ENCODE assay signal across 12 cellular contexts in genomic region chr15:48603123-48603500, GRCh38. TPM values are rescaled to one million over a fixed set of nuclear protein-coding genes. Genes with fewer than 3 reads are reported as not detected.
A peak's percentile ranks its signal among the peaks of the same experiment; 100 is the strongest.
DNase-seq lines count a peak whose midpoint lies in the region; ATAC-seq and TF ChIP-seq lines count a peak whose summit lies in the region.
"Had no signal": no experiment of that assay in that cellular context is flagged by ENCODE, and none has a peak within 500 bp of the region (broad histone marks: within the 10 kb centered on the region; RNA-seq: fewer than 3 reads in every experiment).

No MANE protein-coding gene starts in this region.

- no peaks in the 10 kb centered on the region for H4K20me1 ChIP-seq in IMR-90 (ENCODE audit: insufficient read depth, low read length)

- H3K4me1 ChIP-seq in IMR-90 (ENCODE audit: control insufficient read depth, insufficient read depth, low read length) (peaks cover 17% of the 10 kb centered on the region), thoracic aorta (ENCODE audit: control insufficient read depth in 1 of 2, low read depth in 2 of 2) (peaks cover 21 to 44% of the 10 kb centered on the region in 2 donors)
- H3K4me1 ChIP-seq: Peyer's patch had no signal

- H4K91ac ChIP-seq in IMR-90 (ENCODE audit: insufficient read depth, low read depth, low read length): peak overlapping the region; percentile 93

- H3K23ac ChIP-seq in IMR-90 (ENCODE audit: low read depth, low read length): peak overlapping the region; percentile 98

- WGBS in IMR-90 (ENCODE audit: extremely low coverage in 2 of 2, insufficient read length in 1 of 2), 2 experiments: 40% methylated on average over 1 of the region's 6 CpGs; no CpG with 5 or more reads in 1 of the 2 experiments

- H3K14ac ChIP-seq in IMR-90 (replicated peaks; ENCODE audit: low read depth, low read length): peak overlapping the region; percentile 99

- no TSS peak for BruUV-seq in IMR-90 (replicated peaks; lab: Mats Ljungman, UMichigan)

- H3K9me3 ChIP-seq in IMR-90 (ENCODE audit: control insufficient read depth, insufficient read depth, low read length): no peaks in the 10 kb centered on the region
- H3K9me3 ChIP-seq in thoracic aorta: no peaks in the 10 kb centered on the region
- H3K9me3 ChIP-seq: Peyer's patch had no signal

- peak overlapping the region; percentile 99 for H2BK5ac ChIP-seq in IMR-90 (ENCODE audit: low read depth, low read length, poor library complexity, severe bottlenecking)

- peaks cover 19% of the 10 kb centered on the region for H3K36me3 ChIP-seq in IMR-90 (ENCODE audit: control insufficient read depth, insufficient read depth, low read length)
- peaks cover 5% of the 10 kb centered on the region for H3K36me3 ChIP-seq in thoracic aorta
- H3K36me3 ChIP-seq: Peyer's patch had no signal

- H3K4me2 ChIP-seq in IMR-90 (ENCODE audit: low read depth, low read length): peak overlapping the region; percentile 46; the same call in 1 of the 2 replicates

- H2BK120ac ChIP-seq in IMR-90 (ENCODE audit: low read depth, low read length): peak overlapping the region; percentile 97

- intact Hi-C loops in IMR-90 (cut with micrococcal nuclease): no loop called here

- TF ChIP-seq RAD21 in IMR-90 (IDR thresholded peaks at IDR 0.05; ENCODE audit: low read length): peak; percentile 15; the same call in 1 of the 2 replicates

- peak overlapping the region; percentile 64; the same call in 1 of the 2 replicates for H4K5ac ChIP-seq in IMR-90 (ENCODE audit: low read depth, low read length)

- no peak overlapping the region for H2AK9ac ChIP-seq in IMR-90 (replicated peaks; ENCODE audit: low read depth, low read length, poor library complexity)

- H3K27me3 ChIP-seq in IMR-90 (ENCODE audit: control insufficient read depth, insufficient read depth, low read length) (no peaks in the 10 kb centered on the region), thoracic aorta (replicated peaks; ENCODE audit: insufficient read depth) (no peaks in the 10 kb centered on the region)
- H3K27me3 ChIP-seq: Peyer's patch had no signal

- peak overlapping the region; percentile 36 to 94 for H4K8ac ChIP-seq in IMR-90 (ENCODE audit: low read depth in 2 of 2, low read length in 2 of 2)

- in situ Hi-C loops in IMR-90 (cut with MboI; ENCODE audit: low sequenced_read_pairs): no loop called here
- in situ Hi-C loops in astrocyte of the spinal cord (cut with HindIII; ENCODE audit: low sequenced_read_pairs): no loop called here

- peaks cover 27% of the 10 kb centered on the region for H3K9me1 ChIP-seq in IMR-90 (ENCODE audit: insufficient read depth, low read length)

- peaks cover 45 to 80% of the 10 kb centered on the region in 2 experiments for H3K79me1 ChIP-seq in IMR-90 (ENCODE audit: low read depth in 1 of 2, low read length in 2 of 2)

- H2BK20ac ChIP-seq in IMR-90 (ENCODE audit: low read depth, low read length): peak overlapping the region; percentile 96

- ATAC-seq in IMR-90 (ENCODE audit: low read depth) (no peak), thoracic aorta (ENCODE audit: insufficient number of reproducible peaks, low FRiP score, low read depth) (no peak)
- ATAC-seq: CD8-positive, alpha-beta T cell; stimulated activated naive CD8-positive, alpha-beta T cell treated with anti-CD3 and anti-CD28 coated beads, Interleukin-15, amount 100 ng/mL, for 72 hours had no signal

- TF ChIP-seq POLR2A in IMR-90 (IDR thresholded peaks at IDR 0.05; ENCODE audit: low read depth, low read length): no peak

- H3K4me3 ChIP-seq in IMR-90 (ENCODE audit: insufficient read depth, low read depth, low read length): no peak overlapping the region
- no peak overlapping the region for H3K4me3 ChIP-seq in astrocyte of the spinal cord (ENCODE audit: low read depth, low read length)
- H3K4me3 ChIP-seq in thoracic aorta: peak overlapping the region; percentile 52
- H3K4me3 ChIP-seq: Peyer's patch had no signal

- H3K27ac ChIP-seq in IMR-90 (ENCODE audit: insufficient read depth, low read length) (peak overlapping the region; percentile 95), thoracic aorta (peak overlapping the region; percentile 68 to 83)

- H3K56ac ChIP-seq in IMR-90 (ENCODE audit: extremely low read depth, insufficient read depth, low read length): peak overlapping the region; percentile 73

- CTCF ChIA-PET in IMR-90 (lab: Yijun Ruan, JAX): no interaction called here

- peak overlapping the region; percentile 48 for H3K9ac ChIP-seq in IMR-90 (ENCODE audit: low read depth, low read length)

- peak overlapping the region; percentile 88 for H3K18ac ChIP-seq in IMR-90 (ENCODE audit: low read depth, low read length)

- H2BK15ac ChIP-seq in IMR-90 (ENCODE audit: low read depth, low read length): peak overlapping the region; percentile 98

- POLR2A ChIA-PET in IMR-90 (lab: Charles Lee; ENCODE audit: unreplicated experiment): no interaction called here

- TF ChIP-seq CTCF in IMR-90 (conservative IDR thresholded peaks at IDR 0.05; ENCODE audit: low read depth, low read length): no peak
- TF ChIP-seq CTCF in astrocyte of the spinal cord (IDR thresholded peaks at IDR 0.05; ENCODE audit: low read depth, low read length): no peak
- TF ChIP-seq CTCF in thoracic aorta (IDR thresholded peaks at IDR 0.05): no peak

- no peak overlapping the region for H2AFZ ChIP-seq in IMR-90 (replicated peaks; ENCODE audit: low read length, poor library complexity)

- dilution Hi-C loops in IMR-90 (cut with HindIII; ENCODE audit: low sequenced_read_pairs, unreplicated experiment): no loop called here

- H2AK5ac ChIP-seq in IMR-90 (ENCODE audit: low read depth, low read length): peak overlapping the region; percentile 99

- DNase-seq in IMR-90 (no peak), astrocyte of the spinal cord (ENCODE audit: low read depth, low spot score) (peak; percentile 39), iPS-NIHi7 (ENCODE audit: extremely low spot score) (peak; percentile 56), thoracic aorta (ENCODE audit: low spot score) (no peak), glomerular visceral epithelial cell (ENCODE audit: extremely low spot score) (no peak), middle frontal gyrus (ENCODE audit: extremely low spot score, low spot score) (no peak)
- DNase-seq in stimulated activated CD4-positive, alpha-beta T cell treated with anti-CD3 and anti-CD28 coated beads, Interleukin-2, amount 100 ng/mL, for 48 hours: no peak
- DNase-seq: activated naive CD4-positive, alpha-beta T cell treated with anti-CD3 and anti-CD28 coated beads, Interleukin-2, amount 10 ng/mL, durations not matched to agents 7 days and 5 days; CD8-positive, alpha-beta T cell; Peyer's patch; posterior cingulate gyrus; stimulated activated naive CD8-positive, alpha-beta T cell treated with anti-CD3 and anti-CD28 coated beads, Interleukin-15, amount 100 ng/mL, for 72 hours had no signal

- peak overlapping the region; percentile 99 for H3K4ac ChIP-seq in IMR-90 (ENCODE audit: low read depth, low read length)

TF ChIP-seq in IMR-90, 13 proteins besides CTCF, POLR2A, EP300 and RAD21:
- TF ChIP-seq RFX5 (IDR thresholded peaks at IDR 0.05; ENCODE audit: low read depth, low read length) (no peak), MAZ (IDR thresholded peaks at IDR 0.05; ENCODE audit: borderline replicate concordance, low read depth, low read length) (no peak), RCOR1 (IDR thresholded peaks at IDR 0.05; ENCODE audit: insufficient replicate concordance, low read length) (no peak), CHD1 (IDR thresholded peaks at IDR 0.05; ENCODE audit: low read depth, low read length) (no peak), BHLHE40 (IDR thresholded peaks at IDR 0.05; ENCODE audit: low read depth, low read length) (no peak), NFE2L2 (IDR thresholded peaks at IDR 0.05; ENCODE audit: low read depth, low read length) (no peak), FOS (IDR thresholded peaks at IDR 0.05; ENCODE audit: low read depth, low read length) (no peak), USF2 (IDR thresholded peaks at IDR 0.05; ENCODE audit: low read depth, low read length) (no peak), MXI1 (IDR thresholded peaks at IDR 0.05; ENCODE audit: borderline replicate concordance, low read depth, low read length) (no peak)
- TF ChIP-seq, protein P1, sequence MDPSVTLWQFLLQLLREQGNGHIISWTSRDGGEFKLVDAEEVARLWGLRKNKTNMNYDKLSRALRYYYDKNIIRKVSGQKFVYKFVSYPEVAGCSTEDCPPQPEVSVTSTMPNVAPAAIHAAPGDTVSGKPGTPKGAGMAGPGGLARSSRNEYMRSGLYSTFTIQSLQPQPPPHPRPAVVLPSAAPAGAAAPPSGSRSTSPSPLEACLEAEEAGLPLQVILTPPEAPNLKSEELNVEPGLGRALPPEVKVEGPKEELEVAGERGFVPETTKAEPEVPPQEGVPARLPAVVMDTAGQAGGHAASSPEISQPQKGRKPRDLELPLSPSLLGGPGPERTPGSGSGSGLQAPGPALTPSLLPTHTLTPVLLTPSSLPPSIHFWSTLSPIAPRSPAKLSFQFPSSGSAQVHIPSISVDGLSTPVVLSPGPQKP (IDR thresholded peaks at IDR 0.05; ENCODE audit: borderline replicate concordance, low read depth, low read length): no peak

RNA-seq across cellular contexts. Expression of gene FBN1, which starts 42.4 kb away (rescaled TPM):
- total RNA-seq in IMR-90 (2012; rRNA removed) (283 and 326 TPM in 2 replicates), thoracic aorta (100 to 1,000 TPM; 258 to 300 TPM)
- 130 and 134 TPM in 2 replicates for polyA plus RNA-seq in IMR-90 (2012; rRNA removed)
- polyA plus RNA-seq in IMR-90 (2012; cell fraction: cytosol; rRNA removed): 90.0 and 130 TPM in 2 replicates
- 150 and 261 TPM in 2 replicates for polyA plus RNA-seq in IMR-90 (2012; cell fraction: nucleus; rRNA removed; ENCODE audit: low replicate concordance)

Comparison
In these comparisons a context has a peak if more than half of its experiments do, and no peak if none do; other contexts are left out.
1. DNase-seq: peak in astrocyte of the spinal cord (single experiment) and iPS-NIHi7 (single experiment); none in IMR-90 (single experiment), thoracic aorta (single experiment), stimulated activated CD4-positive, alpha-beta T cell treated with anti-CD3 and anti-CD28 coated beads, Interleukin-2, amount 100 ng/mL, for 48 hours (0 of 2), glomerular visceral epithelial cell (single experiment) and middle frontal gyrus (single experiment).